Comparison of ENCODE assay signal across 8 cellular contexts in the genomic region with DNA sequence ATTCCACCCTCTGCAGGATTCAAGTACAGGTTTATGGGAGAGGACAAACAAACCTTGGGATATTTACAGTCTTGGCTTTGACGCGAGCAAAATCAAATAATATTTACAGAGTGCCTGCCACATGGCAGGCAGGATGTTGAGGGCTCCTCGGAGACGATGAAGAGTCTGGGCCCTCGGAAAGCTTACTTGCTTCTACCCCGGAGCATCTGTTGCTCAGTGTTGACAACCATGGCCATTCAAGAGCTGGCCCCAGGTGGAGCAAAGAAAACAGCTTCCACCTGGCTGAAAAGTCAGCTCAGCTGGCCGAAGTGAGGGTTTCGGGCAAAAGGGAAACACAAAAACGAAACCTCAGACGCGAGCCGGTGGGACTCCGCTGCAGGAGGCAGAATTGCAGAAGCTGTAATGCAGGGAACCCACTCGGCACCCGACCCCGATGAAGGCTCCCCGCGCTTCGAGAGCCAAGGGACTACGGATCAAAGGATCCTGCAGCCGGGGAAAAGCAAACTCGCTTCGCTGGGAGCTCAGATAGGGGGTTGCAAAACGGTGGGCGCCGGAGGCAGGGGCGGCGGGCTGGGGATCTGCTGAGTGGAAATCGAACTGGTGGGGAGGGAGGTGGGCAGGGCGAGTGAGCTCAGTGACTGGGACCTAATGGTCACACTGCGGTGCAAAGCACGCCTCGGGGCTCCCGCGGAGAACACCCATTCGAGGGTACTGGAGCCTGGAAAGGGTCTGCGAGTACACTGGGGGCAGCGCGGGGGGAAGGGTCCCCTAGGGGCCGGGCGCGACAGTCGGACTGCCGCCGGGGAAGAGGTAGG. TPM values are rescaled to one million over a fixed set of nuclear protein-coding genes. Genes with fewer than 3 reads are reported as not detected.
A peak's percentile ranks its signal among the peaks of the same experiment; 100 is the strongest.
DNase-seq lines count a peak whose midpoint lies in the region; FAIRE-seq and TF ChIP-seq lines count a peak whose summit lies in the region.

No MANE protein-coding gene starts in this region.

- no peaks in the 10 kb centered on the region for H3K9me1 ChIP-seq in endothelial cell of umbilical vein (replicated peaks; ENCODE audit: control insufficient read depth, extremely low read depth, insufficient read depth, low read length)

- peak overlapping the region; percentile 62 for H3K4me2 ChIP-seq in endothelial cell of umbilical vein (ENCODE audit: insufficient read depth, low read length)

- CTCF ChIA-PET in HEK293 (lab: Yijun Ruan, JAX) (interaction anchor here (0.6 to 1.7 kb wide), 3 partner anchors 11 to 212 kb away, joined by 3 read pairs; no protein-coding TSS in a partner anchor), endothelial cell of umbilical vein (lab: Charles Lee) (interaction anchor here (1.3 to 3.4 kb wide), 4 partner anchors 10 to 89 kb away, joined by 3 to 30 read pairs (median 6); no protein-coding TSS in a partner anchor)

- POLR2A ChIA-PET in HEK293 (lab: Yijun Ruan, JAX) (interaction anchor here (0.6 to 1.5 kb wide), 5 partner anchors 10 to 208 kb away, joined by 3 to 5 read pairs (median 3); no protein-coding TSS in a partner anchor), endothelial cell of umbilical vein (lab: Charles Lee) (no interaction called here)

- TF ChIP-seq EP300 in stomach (IDR thresholded peaks at IDR 0.05) = no peak

- H2AFZ ChIP-seq in endothelial cell of umbilical vein (ENCODE audit: low read depth, low read length) = peak overlapping the region; percentile 71

- TF ChIP-seq CTCF in GM12873 (IDR thresholded peaks at IDR 0.05; ENCODE audit: insufficient read depth, low read depth, low read length, missing control alignments) (peak; percentile 6), HEK293 (tag by site-specific recombination; IDR thresholded peaks at IDR 0.05) (peak; percentile 7; the same call in 1 of the 2 replicates), endothelial cell of umbilical vein (IDR thresholded peaks at IDR 0.05; ENCODE audit: extremely low read depth in 1 of 2, insufficient read depth in 1 of 2, low read depth in 1 of 2, low read length in 2 of 2) (no peak), stomach (IDR thresholded peaks at IDR 0.05) (no peak)

- intact Hi-C loops in endothelial cell of umbilical vein (cut with micrococcal nuclease) (loop anchor here (5.0 kb wide), 2 partner anchors 259 to 314 kb away; partner anchors contain the start of gene SHISA3), stomach (cut with DNase I; ENCODE audit: low total_unique reads) (no loop called here)

- no peak overlapping the region for H3K9ac ChIP-seq in endothelial cell of umbilical vein (replicated peaks; ENCODE audit: extremely low read depth, insufficient read depth, low read length)
- H3K9ac ChIP-seq in mucosa of rectum (ENCODE audit: low read depth in 1 of 2, low read length in 2 of 2) = peak overlapping the region; percentile 80 to 88

- 0 to 1% (median 1%) methylated on average over 31 to 45 of the region's 45 CpGs for WGBS in stomach, 5 donors

- TF ChIP-seq POLR2A in endothelial cell of umbilical vein (IDR thresholded peaks at IDR 0.05; ENCODE audit: low read depth, low read length) (no peak), stomach (IDR thresholded peaks at IDR 0.05) (no peak)

- H3K27me3 ChIP-seq in endothelial cell of umbilical vein (ENCODE audit: control insufficient read depth in 2 of 2, insufficient read depth in 2 of 2, low read length in 2 of 2) (peaks cover 3 to 15% of the 10 kb centered on the region in 2 experiments), mucosa of rectum (ENCODE audit: control insufficient read depth in 2 of 2, insufficient read depth in 2 of 2, low read length in 2 of 2) (no peaks in the 10 kb centered on the region), stomach (no peaks in the 10 kb centered on the region)

- H3K9me3 ChIP-seq in HEK293 (ENCODE audit: control insufficient read depth, insufficient read depth, low read depth, low read length) = no peaks in the 10 kb centered on the region
- no peaks in the 10 kb centered on the region for H3K9me3 ChIP-seq in endothelial cell of umbilical vein (replicated peaks; ENCODE audit: control insufficient read depth, insufficient read depth, low read length)
- no peaks in the 10 kb centered on the region for H3K9me3 ChIP-seq in mucosa of rectum (ENCODE audit: control insufficient read depth in 2 of 2, low read length in 2 of 2)
- H3K9me3 ChIP-seq in stomach = no peaks in the 10 kb centered on the region

- H3K79me2 ChIP-seq in endothelial cell of umbilical vein (ENCODE audit: control insufficient read depth, insufficient read depth, low read length) = no peaks in the 10 kb centered on the region

- no TSS peak for BruUV-seq in endothelial cell of umbilical vein (replicated peaks; lab: Mats Ljungman, UMichigan)

- dilution Hi-C loops in endothelial cell of umbilical vein (cut with MboI; ENCODE audit: extremely low pct_ligation_motif_present, low sequenced_read_pairs) = no loop called here

- no peaks in the 10 kb centered on the region for H3K36me3 ChIP-seq in HEK293 (ENCODE audit: control insufficient read depth in 2 of 2, insufficient read depth in 1 of 2, low read length in 2 of 2)
- H3K36me3 ChIP-seq in endothelial cell of umbilical vein (ENCODE audit: control insufficient read depth in 2 of 2, extremely low read depth in 1 of 2, insufficient read depth in 2 of 2, low read length in 2 of 2) = no peaks in the 10 kb centered on the region
- H3K36me3 ChIP-seq in mucosa of rectum (ENCODE audit: control insufficient read depth in 2 of 2, insufficient read depth in 2 of 2, low read length in 2 of 2) = no peaks in the 10 kb centered on the region
- H3K36me3 ChIP-seq in stomach = no peaks in the 10 kb centered on the region

- FAIRE-seq in endothelial cell of umbilical vein (lab: Jason Lieb, UNC) = no peak

- H3K4me1 ChIP-seq in HEK293 (ENCODE audit: control insufficient read depth, insufficient read depth, low read length) (peaks cover 11% of the 10 kb centered on the region), endothelial cell of umbilical vein (ENCODE audit: control insufficient read depth, extremely low read depth, insufficient read depth, low read length) (peaks cover 26% of the 10 kb centered on the region), mucosa of rectum (ENCODE audit: control insufficient read depth in 2 of 2, insufficient read depth in 2 of 2, low read length in 2 of 2) (peaks cover 21 to 30% of the 10 kb centered on the region in 2 donors), stomach (peaks cover 21 to 49% (median 42%) of the 10 kb centered on the region in 4 donors)

- no peaks in the 10 kb centered on the region for H4K20me1 ChIP-seq in endothelial cell of umbilical vein (replicated peaks; ENCODE audit: control insufficient read depth, extremely low read depth, insufficient read depth, low read length)

- DNase-seq in NCI-H1092 treated with DMSO at 0.1 percent for 48 hours (lab: John Stamatoyannopoulos, UW) = peak; percentile 69
- DNase-seq in activated CD8-positive, alpha-beta memory T cell treated with anti-CD3 and anti-CD28 coated beads for 4 hours (ENCODE audit: low read depth in 2 of 2) = peak; percentile 9 to 16
- peak; percentile 36 for DNase-seq in endothelial cell of umbilical vein (ENCODE audit: low read depth, low spot score)
- peak; percentile 56 for DNase-seq in stomach
- no peak for DNase-seq in LoVo (ENCODE audit: low spot score)

- peak overlapping the region; percentile 74 for H3K27ac ChIP-seq in HEK293 (ENCODE audit: extremely low read depth, low read depth, low read length)
- no peak overlapping the region for H3K27ac ChIP-seq in endothelial cell of umbilical vein (ENCODE audit: insufficient read depth, low read depth, low read length)
- peak overlapping the region; percentile 67 to 78 for H3K27ac ChIP-seq in mucosa of rectum (ENCODE audit: low read depth in 2 of 2, low read length in 2 of 2)
- H3K27ac ChIP-seq in stomach = peak overlapping the region; percentile 85 to 93 (median 90)

- H3K4me3 ChIP-seq in HEK293 (ENCODE audit: low read depth, low read length) (peak overlapping the region; percentile 73), endothelial cell of umbilical vein (replicated peaks in 1 of 3; ENCODE audit: insufficient read depth in 1 of 3, low read depth in 1 of 3, low read length in 3 of 3) (peak overlapping the region; percentile 10 to 48 (median 42)), mucosa of rectum (ENCODE audit: low read length in 2 of 2) (peak overlapping the region; percentile 85 to 86), stomach (peak overlapping the region; percentile 92 to 98 (median 96))

TF ChIP-seq in HEK293, 187 proteins besides CTCF, POLR2A, EP300 and RAD21 (continues in another document):
- no peak for TF ChIP-seq ZNF560 (tag by site-specific recombination; IDR thresholded peaks at IDR 0.05; ENCODE audit: borderline replicate concordance)
- no peak for TF ChIP-seq ZNF843 (tag by site-specific recombination; IDR thresholded peaks at IDR 0.05)

TF ChIP-seq in endothelial cell of umbilical vein, 7 proteins besides CTCF, POLR2A, EP300 and RAD21:
- TF ChIP-seq JUN (IDR thresholded peaks at IDR 0.05; ENCODE audit: borderline replicate concordance, insufficient read depth, insufficient read length, low read depth) (no peak), POLR2AphosphoS5 (IDR thresholded peaks at IDR 0.05; ENCODE audit: insufficient read depth, low read depth, low read length) (no peak)

RNA-seq across cellular contexts. Expression of gene ATP8A1, which starts 0.8 kb away (rescaled TPM):
- total RNA-seq in endothelial cell of umbilical vein (1.9 and 11.5 TPM in 2 replicates), stomach (100 to 1,000 TPM in 1 of 5 donors, 10 to 100 TPM in 4; 15.8 to 104 (median 54.0) TPM)
- polyA plus RNA-seq in endothelial cell of umbilical vein (0.48 and 0.97 TPM in 2 replicates), stomach (1 to 10 TPM; 2.6 to 5.1 (median 2.8) TPM)
- 0.44 and 1.1 TPM in 2 replicates for polyA plus RNA-seq in endothelial cell of umbilical vein (2011; cell fraction: cytosol; rRNA removed)
- 8.7 and 9.0 TPM in 2 replicates for polyA plus RNA-seq in endothelial cell of umbilical vein (2011; cell fraction: nucleus; rRNA removed)
- polyA plus RNA-seq in endothelial cell of umbilical vein (2012) = 0.19 and 0.47 TPM in 2 replicates
- 2.6 and 4.0 TPM in 2 replicates for polyA minus RNA-seq in endothelial cell of umbilical vein
- 1.5 TPM for polyA minus RNA-seq in endothelial cell of umbilical vein (2011; cell fraction: cytosol; rRNA and poly(A)+ RNA removed)
- 13.3 and 17.1 TPM in 2 replicates for polyA minus RNA-seq in endothelial cell of umbilical vein (2011; cell fraction: nucleus; rRNA and poly(A)+ RNA removed)

Comparison
In these comparisons a context has a peak if more than half of its experiments do, and no peak if none do; other contexts are left out.
1. CTCF ChIP-seq: peak in GM12873 (single experiment) and HEK293 (single experiment); none in endothelial cell of umbilical vein (0 of 2) and stomach (0 of 7).
2. H3K4me3 ChIP-seq: peak in every context shown above with its lines; median percentile 96 in stomach; 86 in mucosa of rectum; 73 in HEK293; 42 in endothelial cell of umbilical vein.